ENCODE assay signal across 1 cellular context in genomic region chr16:54280751-54281150, GRCh38.
TF ChIP-seq lines count a peak whose summit lies in the region.

No MANE protein-coding gene starts in this region.

TF ChIP-seq in GM12878, 131 proteins besides CTCF, POLR2A, EP300 and RAD21 (continued from another document):
- TF ChIP-seq EZH2 (IDR thresholded peaks at IDR 0.05; ENCODE audit: borderline replicate concordance, control insufficient read depth, low read depth, low read length) (no peak), JUNB (IDR thresholded peaks at IDR 0.05) (no peak), RFX5 (IDR thresholded peaks at IDR 0.05; ENCODE audit: low read depth, low read length) (no peak), SMC3 (IDR thresholded peaks at IDR 0.05; ENCODE audit: borderline replicate concordance, low read length) (no peak), WRNIP1 (IDR thresholded peaks at IDR 0.05; ENCODE audit: borderline replicate concordance, low read depth, low read length) (no peak), FOS (IDR thresholded peaks at IDR 0.05; ENCODE audit: borderline replicate concordance, extremely low read depth, insufficient read length) (no peak), ATF3 (IDR thresholded peaks at IDR 0.05; ENCODE audit: borderline replicate concordance, extremely low read depth, low read depth, low read length) (no peak)
- TF ChIP-seq, protein P1, sequence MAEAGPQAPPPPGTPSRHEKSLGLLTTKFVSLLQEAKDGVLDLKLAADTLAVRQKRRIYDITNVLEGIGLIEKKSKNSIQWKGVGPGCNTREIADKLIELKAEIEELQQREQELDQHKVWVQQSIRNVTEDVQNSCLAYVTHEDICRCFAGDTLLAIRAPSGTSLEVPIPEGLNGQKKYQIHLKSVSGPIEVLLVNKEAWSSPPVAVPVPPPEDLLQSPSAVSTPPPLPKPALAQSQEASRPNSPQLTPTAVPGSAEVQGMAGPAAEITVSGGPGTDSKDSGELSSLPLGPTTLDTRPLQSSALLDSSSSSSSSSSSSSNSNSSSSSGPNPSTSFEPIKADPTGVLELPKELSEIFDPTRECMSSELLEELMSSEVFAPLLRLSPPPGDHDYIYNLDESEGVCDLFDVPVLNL (IDR thresholded peaks at IDR 0.05; ENCODE audit: low read depth, low read length), result no peak
- TF ChIP-seq, protein P2, sequence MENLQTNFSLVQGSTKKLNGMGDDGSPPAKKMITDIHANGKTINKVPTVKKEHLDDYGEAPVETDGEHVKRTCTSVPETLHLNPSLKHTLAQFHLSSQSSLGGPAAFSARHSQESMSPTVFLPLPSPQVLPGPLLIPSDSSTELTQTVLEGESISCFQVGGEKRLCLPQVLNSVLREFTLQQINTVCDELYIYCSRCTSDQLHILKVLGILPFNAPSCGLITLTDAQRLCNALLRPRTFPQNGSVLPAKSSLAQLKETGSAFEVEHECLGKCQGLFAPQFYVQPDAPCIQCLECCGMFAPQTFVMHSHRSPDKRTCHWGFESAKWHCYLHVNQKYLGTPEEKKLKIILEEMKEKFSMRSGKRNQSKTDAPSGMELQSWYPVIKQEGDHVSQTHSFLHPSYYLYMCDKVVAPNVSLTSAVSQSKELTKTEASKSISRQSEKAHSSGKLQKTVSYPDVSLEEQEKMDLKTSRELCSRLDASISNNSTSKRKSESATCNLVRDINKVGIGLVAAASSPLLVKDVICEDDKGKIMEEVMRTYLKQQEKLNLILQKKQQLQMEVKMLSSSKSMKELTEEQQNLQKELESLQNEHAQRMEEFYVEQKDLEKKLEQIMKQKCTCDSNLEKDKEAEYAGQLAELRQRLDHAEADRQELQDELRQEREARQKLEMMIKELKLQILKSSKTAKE (IDR thresholded peaks at IDR 0.05; ENCODE audit: low read depth, poor library complexity, severe bottlenecking), result no peak
